Comparison of ENCODE assay signal across 9 cellular contexts in genomic region chr3:108486910-108487309, GRCh38. TPM values are rescaled to one million over a fixed set of nuclear protein-coding genes. Genes with fewer than 3 reads are reported as not detected.
DNase-seq lines count a peak whose midpoint lies in the region; TF ChIP-seq lines count a peak whose summit lies in the region.
"Had no signal": no experiment of that assay in that cellular context is flagged by ENCODE, and none has a peak within 500 bp of the region (broad histone marks: within the 10 kb centered on the region; RNA-seq: fewer than 3 reads in every experiment).

No MANE protein-coding gene starts in this region.

- H3K4me3 ChIP-seq in epithelial cell of esophagus (ENCODE audit: low read length): no peak overlapping the region
- no peak overlapping the region for H3K4me3 ChIP-seq in esophagus squamous epithelium

- H3K27me3 Mint-ChIP-seq in nephron progenitor cell (ENCODE audit: low read depth, poor library complexity): no peaks in the 10 kb centered on the region
- peaks cover 8% of the 10 kb centered on the region for H3K27me3 Mint-ChIP-seq in T-helper 2 cell treated with Interferon-gamma antibody and Interleukin-4, amounts not matched to agents 5 μg/mL and 100 μg/mL, for 36 hours (ENCODE audit: low read depth)

- DNase-seq in DMS 273 treated with DMSO at 0.1 percent for 48 hours (lab: John Stamatoyannopoulos, UW) (peak; percentile 31), NCI-H524 treated with DMSO at 0.1 percent for 48 hours (lab: John Stamatoyannopoulos, UW) (peak; percentile 36), epithelial cell of esophagus (ENCODE audit: low read depth) (peak; percentile 83), nephron progenitor cell (peak; percentile 32), DMS53 treated with DMSO at 0.1 percent for 48 hours (lab: John Stamatoyannopoulos, UW; ENCODE audit: unreplicated experiment) (no peak), esophagus squamous epithelium (lab: John Stamatoyannopoulos, UW) (no peak)
- no peak for DNase-seq in T-helper 2 cell treated with Interferon-gamma antibody and Interleukin-4, amounts not matched to agents 5 μg/mL and 100 μg/mL, for 36 hours (ENCODE audit: low spot score)
- no peak for DNase-seq in activated T-cell treated with anti-CD3 and anti-CD28 coated beads, Interleukin-2, amount 50 U/mL, for 1 hour
- DNase-seq: aorta had no signal

- no peaks in the 10 kb centered on the region for H3K9me3 Mint-ChIP-seq in nephron progenitor cell
- H3K9me3 Mint-ChIP-seq in T-helper 2 cell treated with Interferon-gamma antibody and Interleukin-4, amounts not matched to agents 5 μg/mL and 100 μg/mL, for 36 hours: no peaks in the 10 kb centered on the region

- H3K27ac ChIP-seq in esophagus squamous epithelium: no peak overlapping the region

- peaks cover 48% of the 10 kb centered on the region for H3K4me1 Mint-ChIP-seq in nephron progenitor cell
- no peaks in the 10 kb centered on the region for H3K4me1 Mint-ChIP-seq in T-helper 2 cell treated with Interferon-gamma antibody and Interleukin-4, amounts not matched to agents 5 μg/mL and 100 μg/mL, for 36 hours (ENCODE audit: low read depth)

- H3K4me3 Mint-ChIP-seq in nephron progenitor cell: peak overlapping the region; percentile 41
- no peak overlapping the region for H3K4me3 Mint-ChIP-seq in T-helper 2 cell treated with Interferon-gamma antibody and Interleukin-4, amounts not matched to agents 5 μg/mL and 100 μg/mL, for 36 hours

- H3K9me3 ChIP-seq in esophagus squamous epithelium: no peaks in the 10 kb centered on the region

- peaks cover 0 to 8% (median 0%) of the 10 kb centered on the region in 3 donors for H3K4me1 ChIP-seq in esophagus squamous epithelium

- H3K36me3 Mint-ChIP-seq in nephron progenitor cell (ENCODE audit: low read depth): no peaks in the 10 kb centered on the region
- no peaks in the 10 kb centered on the region for H3K36me3 Mint-ChIP-seq in T-helper 2 cell treated with Interferon-gamma antibody and Interleukin-4, amounts not matched to agents 5 μg/mL and 100 μg/mL, for 36 hours (ENCODE audit: low read depth)

- TF ChIP-seq CTCF in epithelial cell of esophagus (IDR thresholded peaks at IDR 0.05; ENCODE audit: insufficient read depth, low read depth, low read length, missing control alignments) (no peak), nephron progenitor cell (IDR thresholded peaks at IDR 0.05) (no peak), esophagus squamous epithelium (IDR thresholded peaks at IDR 0.05) (no peak)

- 15 to 36% methylated on average over 6 of the region's 6 CpGs for WGBS in esophagus squamous epithelium, 2 donors

- H3K27me3 ChIP-seq in esophagus squamous epithelium: no peaks in the 10 kb centered on the region

- no peaks in the 10 kb centered on the region for H3K36me3 ChIP-seq in esophagus squamous epithelium

- no peak overlapping the region for H3K27ac Mint-ChIP-seq in nephron progenitor cell
- H3K27ac Mint-ChIP-seq in T-helper 2 cell treated with Interferon-gamma antibody and Interleukin-4, amounts not matched to agents 5 μg/mL and 100 μg/mL, for 36 hours: no peak overlapping the region

- no peak for TF ChIP-seq POLR2A in esophagus squamous epithelium (IDR thresholded peaks at IDR 0.05)

- intact Hi-C loops in esophagus squamous epithelium (cut with DNase I): no loop called here

RNA-seq across cellular contexts. Expression of gene MYH15, which starts 23.5 kb away (rescaled TPM):
- under 1 TPM in 1 of 4 donors, not detected in 3; under 0.01 TPM for total RNA-seq in esophagus squamous epithelium

Comparison
In these comparisons a context has a peak if more than half of its experiments do, and no peak if none do; other contexts are left out.
1. DNase-seq: peak in DMS 273 treated with DMSO at 0.1 percent for 48 hours (single experiment), NCI-H524 treated with DMSO at 0.1 percent for 48 hours (single experiment), epithelial cell of esophagus (single experiment) and nephron progenitor cell (single experiment); none in T-helper 2 cell treated with Interferon-gamma antibody and Interleukin-4, amounts not matched to agents 5 μg/mL and 100 μg/mL, for 36 hours (single experiment), DMS53 treated with DMSO at 0.1 percent for 48 hours (single experiment), esophagus squamous epithelium (single experiment) and activated T-cell treated with anti-CD3 and anti-CD28 coated beads, Interleukin-2, amount 50 U/mL, for 1 hour (single experiment).